25 cellular contexts compared by ENCODE assay signal in the genomic region with DNA sequence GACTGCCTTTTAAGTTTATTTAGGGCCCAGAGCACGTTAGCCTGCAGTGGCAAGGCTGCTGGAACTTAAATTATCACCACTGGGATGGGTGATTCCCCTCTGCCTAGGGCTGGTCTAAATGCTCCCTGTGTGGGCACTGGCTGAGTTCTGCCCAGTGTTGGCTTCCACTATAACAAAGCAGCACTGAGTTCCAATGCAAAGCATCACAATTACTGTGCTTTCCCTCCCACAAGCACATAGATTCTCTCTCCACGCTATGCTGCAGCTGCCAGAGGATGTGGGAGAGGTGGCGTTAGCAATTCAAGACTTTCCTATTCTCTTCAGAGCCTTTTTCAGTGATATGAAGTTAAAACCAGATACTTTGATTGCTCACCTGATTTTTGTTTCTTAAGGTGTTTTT.
"Had no signal": no experiment of that assay in that cellular context is flagged by ENCODE, and none has a peak within 500 bp of the region (broad histone marks: within the 10 kb centered on the region; RNA-seq: fewer than 3 reads in every experiment).

No MANE protein-coding gene starts in this region.

- H3K4me1 ChIP-seq: ascending aorta, breast epithelium had no signal

- H3K27me3 Mint-ChIP-seq: activated CD4-positive, alpha-beta memory T cell treated with anti-CD3 and anti-CD28 coated beads, Interleukin-2, amount 10 ng/mL, durations not matched to agents 7 days and 5 days; activated CD4-positive, alpha-beta T cell treated with anti-CD3 and anti-CD28 coated beads, Interleukin-2, amount 10 ng/mL, durations not matched to agents 7 days and 5 days; activated naive CD4-positive, alpha-beta T cell treated with anti-CD3 and anti-CD28 coated beads, Interleukin-2, amount 10 ng/mL, durations not matched to agents 7 days and 5 days; activated naive CD8-positive, alpha-beta T cell treated with anti-CD3 and anti-CD28 coated beads, Interleukin-2, amount 10 ng/mL, durations not matched to agents 7 days and 5 days; activated T-cell treated with anti-CD3 and anti-CD28 coated beads, Interleukin-2, amount 50 U/mL, for 24 hours; central memory CD8-positive, alpha-beta T cell; dendritic cell treated with granulocyte-macrophage colony-stimulating factor and Interleukin-4, amounts not matched to agents 40 ng/mL and 50 ng/mL, for 4 days had no signal

- DNase-seq: activated CD4-positive, alpha-beta memory T cell treated with anti-CD3 and anti-CD28 coated beads, Interleukin-2, amount 10 ng/mL, durations not matched to agents 7 days and 5 days; activated CD4-positive, alpha-beta T cell treated with anti-CD3 and anti-CD28 coated beads for 1 hour; activated CD4-positive, alpha-beta T cell treated with anti-CD3 and anti-CD28 coated beads for 4 hours; activated CD4-positive, alpha-beta T cell treated with anti-CD3 and anti-CD28 coated beads, Interleukin-2, amount 10 ng/mL, durations not matched to agents 7 days and 5 days; activated CD4-positive, alpha-beta T cell treated with anti-CD3 and anti-CD28 coated beads, Interleukin-2, amount 50 U/mL, for 4 hours; activated CD8-positive, alpha-beta memory T cell treated with anti-CD3 and anti-CD28 coated beads, Interleukin-2, amount 50 U/mL, for 48 hours; activated gamma-delta T cell; activated naive CD4-positive, alpha-beta T cell; activated naive CD4-positive, alpha-beta T cell treated with anti-CD3 and anti-CD28 coated beads, Interleukin-2, amount 10 ng/mL, durations not matched to agents 7 days and 5 days; activated naive CD8-positive, alpha-beta T cell treated with anti-CD3 and anti-CD28 coated beads, Interleukin-2, amount 10 ng/mL, durations not matched to agents 7 days and 5 days; activated T-cell treated with anti-CD3 and anti-CD28 coated beads for 4 hours; activated T-cell treated with anti-CD3 and anti-CD28 coated beads, Interleukin-2, amount 50 U/mL, for 24 hours; activated T-cell treated with anti-CD3 and anti-CD28 coated beads, Interleukin-2, amount 50 U/mL, for 72 hours; effector memory CD4-positive, alpha-beta T cell; endodermal cell; foreskin fibroblast had no signal

- H3K4me3 Mint-ChIP-seq: activated CD4-positive, alpha-beta memory T cell treated with anti-CD3 and anti-CD28 coated beads, Interleukin-2, amount 10 ng/mL, durations not matched to agents 7 days and 5 days; activated CD4-positive, alpha-beta T cell treated with anti-CD3 and anti-CD28 coated beads, Interleukin-2, amount 10 ng/mL, durations not matched to agents 7 days and 5 days; activated naive CD4-positive, alpha-beta T cell treated with anti-CD3 and anti-CD28 coated beads, Interleukin-2, amount 10 ng/mL, durations not matched to agents 7 days and 5 days; activated naive CD8-positive, alpha-beta T cell treated with anti-CD3 and anti-CD28 coated beads, Interleukin-2, amount 10 ng/mL, durations not matched to agents 7 days and 5 days; activated T-cell treated with anti-CD3 and anti-CD28 coated beads, Interleukin-2, amount 50 U/mL, for 24 hours; activated T-cell treated with anti-CD3 and anti-CD28 coated beads, Interleukin-2, amount 50 U/mL, for 72 hours; brain; central memory CD8-positive, alpha-beta T cell; dendritic cell treated with granulocyte-macrophage colony-stimulating factor and Interleukin-4, amounts not matched to agents 40 ng/mL and 50 ng/mL, for 4 days; endodermal cell had no signal

- H3K4me1 Mint-ChIP-seq: activated CD4-positive, alpha-beta memory T cell treated with anti-CD3 and anti-CD28 coated beads, Interleukin-2, amount 10 ng/mL, durations not matched to agents 7 days and 5 days; activated CD4-positive, alpha-beta T cell treated with anti-CD3 and anti-CD28 coated beads, Interleukin-2, amount 10 ng/mL, durations not matched to agents 7 days and 5 days; activated naive CD4-positive, alpha-beta T cell treated with anti-CD3 and anti-CD28 coated beads, Interleukin-2, amount 10 ng/mL, durations not matched to agents 7 days and 5 days; activated naive CD8-positive, alpha-beta T cell treated with anti-CD3 and anti-CD28 coated beads, Interleukin-2, amount 10 ng/mL, durations not matched to agents 7 days and 5 days; brain; central memory CD8-positive, alpha-beta T cell; endodermal cell had no signal

- H3K9me3 Mint-ChIP-seq: activated CD4-positive, alpha-beta T cell treated with anti-CD3 and anti-CD28 coated beads, Interleukin-2, amount 10 ng/mL, durations not matched to agents 7 days and 5 days; endodermal cell had no signal

- H3K27me3 ChIP-seq: ascending aorta, breast epithelium, dorsolateral prefrontal cortex had no signal

- H3K9me3 ChIP-seq: ascending aorta had no signal

- ATAC-seq: activated naive CD4-positive, alpha-beta T cell treated with anti-CD3 and anti-CD28 coated beads, Interleukin-2, amount 50 U/mL, for 72 hours; activated T-cell treated with anti-CD3 and anti-CD28 coated beads, Interleukin-2, amount 50 U/mL, for 72 hours; esophagus mucosa had no signal

- H3K36me3 ChIP-seq: ascending aorta, breast epithelium had no signal

- H3K36me3 Mint-ChIP-seq: activated naive CD4-positive, alpha-beta T cell treated with anti-CD3 and anti-CD28 coated beads, Interleukin-2, amount 10 ng/mL, durations not matched to agents 7 days and 5 days; activated naive CD8-positive, alpha-beta T cell treated with anti-CD3 and anti-CD28 coated beads, Interleukin-2, amount 10 ng/mL, durations not matched to agents 7 days and 5 days had no signal

- H3K27ac ChIP-seq: ascending aorta, breast epithelium, coronary artery had no signal

- H3K4me3 ChIP-seq: ascending aorta, breast epithelium, coronary artery, dorsolateral prefrontal cortex had no signal

- H3K27ac Mint-ChIP-seq: activated CD4-positive, alpha-beta memory T cell treated with anti-CD3 and anti-CD28 coated beads, Interleukin-2, amount 10 ng/mL, durations not matched to agents 7 days and 5 days; activated CD4-positive, alpha-beta T cell treated with anti-CD3 and anti-CD28 coated beads, Interleukin-2, amount 10 ng/mL, durations not matched to agents 7 days and 5 days; activated naive CD4-positive, alpha-beta T cell treated with anti-CD3 and anti-CD28 coated beads, Interleukin-2, amount 10 ng/mL, durations not matched to agents 7 days and 5 days; activated naive CD4-positive, alpha-beta T cell treated with anti-CD3 and anti-CD28 coated beads, Interleukin-2, amount 50 U/mL, for 72 hours; activated naive CD8-positive, alpha-beta T cell treated with anti-CD3 and anti-CD28 coated beads, Interleukin-2, amount 10 ng/mL, durations not matched to agents 7 days and 5 days; activated T-cell treated with anti-CD3 and anti-CD28 coated beads, Interleukin-2, amount 50 U/mL, for 24 hours; activated T-cell treated with anti-CD3 and anti-CD28 coated beads, Interleukin-2, amount 50 U/mL, for 72 hours; brain; dendritic cell treated with granulocyte-macrophage colony-stimulating factor and Interleukin-4, amounts not matched to agents 40 ng/mL and 50 ng/mL, for 4 days; endodermal cell had no signal
